ENCODE assay signal across 13 cellular contexts in the genomic region with DNA sequence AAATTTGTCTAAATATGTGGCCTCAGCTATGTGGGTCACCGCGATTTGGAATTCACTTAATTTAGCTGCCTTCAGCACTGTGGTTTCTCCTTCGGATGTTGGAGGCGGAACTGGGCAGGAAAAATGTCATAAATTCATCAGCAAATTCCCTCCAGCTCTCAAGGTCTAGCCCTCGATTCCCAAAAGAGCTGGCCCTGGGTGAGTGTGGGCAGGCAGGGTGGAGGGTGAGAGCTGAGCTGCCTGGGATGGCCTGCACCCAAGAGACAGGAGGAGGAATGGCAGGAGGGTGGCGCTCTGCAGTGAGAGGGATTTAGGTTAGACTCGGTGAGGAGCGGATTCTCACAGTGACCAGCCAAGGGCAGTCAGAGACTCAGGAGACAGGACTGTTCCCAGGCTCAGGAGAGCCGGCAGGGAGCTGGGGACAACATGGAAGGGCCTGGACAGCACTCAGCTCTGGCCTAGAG. TPM values are rescaled to one million over a fixed set of nuclear protein-coding genes. Genes with fewer than 3 reads are reported as not detected.
A peak's percentile ranks its signal among the peaks of the same experiment; 100 is the strongest.
DNase-seq lines count a peak whose midpoint lies in the region; ATAC-seq and TF ChIP-seq lines count a peak whose summit lies in the region.
"Had no signal": no experiment of that assay in that cellular context is flagged by ENCODE, and none has a peak within 500 bp of the region (broad histone marks: within the 10 kb centered on the region; RNA-seq: fewer than 3 reads in every experiment).

No MANE protein-coding gene starts in this region.

- no peaks in the 10 kb centered on the region for H4K20me1 ChIP-seq in GM23248 (ENCODE audit: insufficient read depth)

- H3F3A ChIP-seq in GM23248 (ENCODE audit: insufficient read depth), result peaks cover 22% of the 10 kb centered on the region

- in situ Hi-C loops in GM23248 (cut with MboI) (no loop called here), astrocyte of the spinal cord (cut with HindIII; ENCODE audit: low sequenced_read_pairs) (no loop called here)

- H3K4me1 ChIP-seq in GM23248 (ENCODE audit: insufficient read depth) (peaks cover 18% of the 10 kb centered on the region), heart left ventricle (peaks cover 0 to 37% (median 19%) of the 10 kb centered on the region in 12 donors), suprapubic skin (peaks cover 20% of the 10 kb centered on the region)

- no peaks in the 10 kb centered on the region for H3K9me2 ChIP-seq in GM23248 (ENCODE audit: insufficient read depth)

- TF ChIP-seq CTCF in astrocyte of the spinal cord (IDR thresholded peaks at IDR 0.05; ENCODE audit: low read depth, low read length) (no peak), heart left ventricle (IDR thresholded peaks at IDR 0.05) (peak in 1 of 12 donors; percentile 21), suprapubic skin (IDR thresholded peaks at IDR 0.05) (no peak)

- H3K4me1 Mint-ChIP-seq in activated CD4-positive, alpha-beta T cell treated with anti-CD3 and anti-CD28 coated beads for 36 hours, result peaks cover 3% of the 10 kb centered on the region
- H3K4me1 Mint-ChIP-seq: activated naive CD4-positive, alpha-beta T cell treated with anti-CD3 and anti-CD28 coated beads, Interleukin-2, amount 50 U/mL, for 24 hours had no signal

- no peak overlapping the region for H3K27ac Mint-ChIP-seq in activated CD4-positive, alpha-beta T cell treated with anti-CD3 and anti-CD28 coated beads for 36 hours
- H3K27ac Mint-ChIP-seq: activated naive CD4-positive, alpha-beta T cell treated with anti-CD3 and anti-CD28 coated beads, Interleukin-2, amount 50 U/mL, for 24 hours had no signal

- peaks cover 1% of the 10 kb centered on the region for H3K27me3 Mint-ChIP-seq in activated CD4-positive, alpha-beta T cell treated with anti-CD3 and anti-CD28 coated beads for 36 hours

- peak; percentile 56 for DNase-seq in GM23248
- DNase-seq in astrocyte of the spinal cord (ENCODE audit: low read depth, low spot score), result peak; percentile 58
- peak in 1 of 5 donors; percentile 35 for DNase-seq in heart left ventricle
- no peak for DNase-seq in suprapubic skin (ENCODE audit: low spot score in 2 of 2)
- no peak for DNase-seq in activated CD8-positive, alpha-beta memory T cell treated with anti-CD3 and anti-CD28 coated beads, Interleukin-2, amount 50 U/mL, for 4 hours
- DNase-seq in GOT3 (lab: John Stamatoyannopoulos, UW), result no peak
- no peak for DNase-seq in activated CD4-positive, alpha-beta T cell treated with anti-CD3 and anti-CD28 coated beads for 36 hours
- DNase-seq: Karpas-422, retina had no signal

- CTCF ChIA-PET in activated CD4-positive, alpha-beta T cell treated with anti-CD3 and anti-CD28 coated beads for 36 hours (lab: Charles Lee), result interaction anchor here (1.6 kb wide), 1 partner anchor 28 kb away, joined by 8 read pairs; no protein-coding TSS in a partner anchor

- H3K9me3 Mint-ChIP-seq in activated CD4-positive, alpha-beta T cell treated with anti-CD3 and anti-CD28 coated beads for 36 hours (ENCODE audit: low read depth), result no peaks in the 10 kb centered on the region
- H3K9me3 Mint-ChIP-seq: activated naive CD4-positive, alpha-beta T cell treated with anti-CD3 and anti-CD28 coated beads, Interleukin-2, amount 50 U/mL, for 24 hours had no signal

- TF ChIP-seq EP300 in suprapubic skin (IDR thresholded peaks at IDR 0.05), result no peak

- H3K4me3 Mint-ChIP-seq in activated CD4-positive, alpha-beta T cell treated with anti-CD3 and anti-CD28 coated beads for 36 hours, result no peak overlapping the region
- H3K4me3 Mint-ChIP-seq: activated naive CD4-positive, alpha-beta T cell treated with anti-CD3 and anti-CD28 coated beads, Interleukin-2, amount 50 U/mL, for 24 hours had no signal

- no peaks in the 10 kb centered on the region for H3K36me3 Mint-ChIP-seq in activated CD4-positive, alpha-beta T cell treated with anti-CD3 and anti-CD28 coated beads for 36 hours (ENCODE audit: low read depth)
- H3K36me3 Mint-ChIP-seq: activated naive CD4-positive, alpha-beta T cell treated with anti-CD3 and anti-CD28 coated beads, Interleukin-2, amount 50 U/mL, for 24 hours had no signal

- H3K36me3 ChIP-seq in GM23248 (ENCODE audit: low read depth) (peaks cover 60% of the 10 kb centered on the region; the same call in 1 of the 2 replicates), heart left ventricle (peaks cover 0 to 19% (median 0%) of the 10 kb centered on the region in 9 donors), suprapubic skin (no peaks in the 10 kb centered on the region)
- H3K36me3 ChIP-seq: SJSA1 had no signal

- H3K27me3 ChIP-seq in GM23248 (replicated peaks; ENCODE audit: insufficient read depth), result no peaks in the 10 kb centered on the region
- no peaks in the 10 kb centered on the region for H3K27me3 ChIP-seq in heart left ventricle
- no peaks in the 10 kb centered on the region for H3K27me3 ChIP-seq in suprapubic skin
- H3K27me3 ChIP-seq: SJSA1 had no signal

- H3K27ac ChIP-seq in GM23248, result peak overlapping the region; percentile 49
- peak overlapping the region; percentile 22 to 86 (median 51) for H3K27ac ChIP-seq in heart left ventricle
- peak overlapping the region; percentile 49 for H3K27ac ChIP-seq in suprapubic skin
- H3K27ac ChIP-seq: SJSA1 had no signal

- H2AFZ ChIP-seq in GM23248, result no peak overlapping the region

- H3K4me2 ChIP-seq in GM23248 (ENCODE audit: unreplicated experiment), result no peak overlapping the region

- no peak overlapping the region for H3K4me3 ChIP-seq in GM23248
- H3K4me3 ChIP-seq in astrocyte of the spinal cord (ENCODE audit: low read depth, low read length), result no peak overlapping the region
- no peak overlapping the region for H3K4me3 ChIP-seq in heart left ventricle
- no peak overlapping the region for H3K4me3 ChIP-seq in suprapubic skin
- H3K4me3 ChIP-seq: SJSA1 had no signal

- TF ChIP-seq POLR2A in heart left ventricle (IDR thresholded peaks at IDR 0.05), result no peak
- TF ChIP-seq POLR2A in suprapubic skin (IDR thresholded peaks at IDR 0.05), result no peak

- ATAC-seq in heart left ventricle (peak in 3 of 4 donors; percentile 17 to 36 (median 33)), GM21367 (IDR thresholded peaks at IDR 0.05; ENCODE audit: unreplicated experiment) (no peak)
- no peak for ATAC-seq in activated CD4-positive, alpha-beta T cell treated with anti-CD3 and anti-CD28 coated beads for 36 hours
- ATAC-seq: esophagus mucosa had no signal

- POLR2A ChIA-PET in activated CD4-positive, alpha-beta T cell treated with anti-CD3 and anti-CD28 coated beads for 36 hours (lab: Charles Lee), result no interaction called here

- no peak overlapping the region for H3K9ac ChIP-seq in GM23248

- intact Hi-C loops in heart left ventricle (cut with DNase I), result loop anchor here in 1 of 10 donors (2.0 kb wide), 2 partner anchors 32 to 40 kb away; no protein-coding TSS in a partner anchor
- intact Hi-C loops in activated CD4-positive, alpha-beta T cell treated with anti-CD3 and anti-CD28 coated beads for 36 hours (cut with DNase I, micrococcal nuclease), result no loop called here

- H3K79me2 ChIP-seq in GM23248 (ENCODE audit: insufficient read depth), result no peaks in the 10 kb centered on the region

- H3K9me3 ChIP-seq in GM23248 (ENCODE audit: low read depth) (no peaks in the 10 kb centered on the region), heart left ventricle (no peaks in the 10 kb centered on the region), suprapubic skin (no peaks in the 10 kb centered on the region)
- H3K9me3 ChIP-seq: SJSA1 had no signal

- 70 to 76% methylated on average over 9 of the region's 9 CpGs for WGBS in GM23248 (ENCODE audit: low coverage in 1 of 2, low lambda C conversion rate in 2 of 2, missing lambda C conversion rate in 2 of 2), 2 experiments
- 73 to 78% (median 75%) methylated on average over 9 of the region's 9 CpGs for WGBS in heart left ventricle, 4 donors
- whole genome bisulfite sequencing in suprapubic skin, result 68% methylated on average over 9 of the region's 9 CpGs

RNA-seq across cellular contexts. Expression of a gene that starts 57.1 kb away (rescaled TPM):
- 33.9 and 36.2 TPM in 2 replicates for total RNA-seq in GM23248 (2014; rRNA removed; shearing (Covaris generic))
- polyA plus RNA-seq in GM23248 (2016; fragmentation: Nextera tagmentation; extraction: Ambion mirVana) (15.7 and 16.0 TPM in 2 replicates), heart left ventricle (10 to 100 TPM in 1 of 2 donors, 1 to 10 TPM in 1; 9.3 to 52.7 TPM)
- total RNA-seq in heart left ventricle (10 to 100 TPM; 30.2 to 94.0 (median 61.2) TPM), suprapubic skin (10 to 100 TPM; 56.3 to 89.6 (median 63.8) TPM)
- total RNA-seq in activated CD4-positive, alpha-beta T cell treated with anti-CD3 and anti-CD28 coated beads for 36 hours, result 10 to 100 TPM; 41.1 to 50.0 TPM

Comparison
In these comparisons a context has a peak if more than half of its experiments do, and no peak if none do; other contexts are left out.
1. DNase-seq: peak in GM23248 (single experiment) and astrocyte of the spinal cord (single experiment); none in suprapubic skin (0 of 2), activated CD8-positive, alpha-beta memory T cell treated with anti-CD3 and anti-CD28 coated beads, Interleukin-2, amount 50 U/mL, for 4 hours (single experiment), GOT3 (single experiment) and activated CD4-positive, alpha-beta T cell treated with anti-CD3 and anti-CD28 coated beads for 36 hours (single experiment).
2. ATAC-seq: peak in heart left ventricle (3 of 4); none in GM21367 (single experiment) and activated CD4-positive, alpha-beta T cell treated with anti-CD3 and anti-CD28 coated beads for 36 hours (single experiment).
3. Peak in every context shown above with its lines, with median percentiles within 50 percentile points of each other: H3K27ac ChIP-seq.